ENCODE assay signal across 1 cellular context in the genomic region with DNA sequence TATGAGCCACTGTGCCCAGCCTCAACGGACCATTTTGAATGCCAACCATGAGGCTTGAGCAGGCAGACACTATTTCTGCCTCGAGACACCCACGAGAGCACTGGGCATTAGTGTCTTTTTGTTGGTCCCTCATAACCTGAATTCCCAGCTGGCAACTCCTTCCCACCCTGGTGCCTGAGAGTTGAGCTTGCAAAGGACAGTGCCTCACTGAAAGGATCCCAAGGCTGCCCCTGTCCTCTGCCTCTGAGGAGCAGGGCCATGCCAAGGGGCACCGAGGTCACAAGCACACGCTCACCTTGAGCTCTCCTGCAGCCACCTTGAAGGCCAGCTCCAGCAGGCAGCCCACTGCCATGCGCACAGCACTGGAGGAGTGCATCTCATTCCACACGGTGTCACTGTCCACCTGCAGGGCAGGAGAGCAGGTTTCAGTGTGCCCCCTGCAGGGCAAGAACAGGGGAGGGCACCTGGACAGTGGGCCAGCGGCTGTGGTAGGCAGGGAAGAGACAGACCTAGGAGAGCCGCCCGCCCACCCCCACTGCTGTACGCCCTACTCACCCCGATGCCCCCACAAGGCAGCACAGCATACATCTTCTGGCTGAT.
A peak's percentile ranks its signal among the peaks of the same experiment; 100 is the strongest.
TF ChIP-seq lines count a peak whose summit lies in the region.

No MANE protein-coding gene starts in this region.

TF ChIP-seq in HepG2, 621 proteins besides CTCF, POLR2A, EP300 and RAD21 (continued from another document and continues in another):
- TF ChIP-seq, protein P1, sequence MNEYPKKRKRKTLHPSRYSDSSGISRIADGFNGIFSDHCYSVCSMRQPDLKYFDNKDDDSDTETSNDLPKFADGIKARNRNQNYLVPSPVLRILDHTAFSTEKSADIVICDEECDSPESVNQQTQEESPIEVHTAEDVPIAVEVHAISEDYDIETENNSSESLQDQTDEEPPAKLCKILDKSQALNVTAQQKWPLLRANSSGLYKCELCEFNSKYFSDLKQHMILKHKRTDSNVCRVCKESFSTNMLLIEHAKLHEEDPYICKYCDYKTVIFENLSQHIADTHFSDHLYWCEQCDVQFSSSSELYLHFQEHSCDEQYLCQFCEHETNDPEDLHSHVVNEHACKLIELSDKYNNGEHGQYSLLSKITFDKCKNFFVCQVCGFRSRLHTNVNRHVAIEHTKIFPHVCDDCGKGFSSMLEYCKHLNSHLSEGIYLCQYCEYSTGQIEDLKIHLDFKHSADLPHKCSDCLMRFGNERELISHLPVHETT (CRISPR knock-in tag; conservative IDR thresholded peaks at IDR 0.05), result no peak
- no peak for TF ChIP-seq ZNF713 (CRISPR knock-in tag; IDR thresholded peaks at IDR 0.05)
- no peak for TF ChIP-seq ZFP90 (CRISPR knock-in tag; IDR thresholded peaks at IDR 0.05; ENCODE audit: borderline replicate concordance)
- no peak for TF ChIP-seq ZNF724P (CRISPR knock-in tag; IDR thresholded peaks at IDR 0.05; ENCODE audit: borderline replicate concordance)
- no peak for TF ChIP-seq PITX1 (CRISPR knock-in tag; IDR thresholded peaks at IDR 0.05)
- no peak for TF ChIP-seq HNRNPK (IDR thresholded peaks at IDR 0.05; ENCODE audit: low read depth, low read length, poor library complexity, severe bottlenecking)
- TF ChIP-seq ZNF792 (CRISPR knock-in tag; IDR thresholded peaks at IDR 0.05), result peak; percentile 59; the same call in 1 of the 2 replicates
- no peak for TF ChIP-seq GTF3A (CRISPR knock-in tag; conservative IDR thresholded peaks at IDR 0.05)
- TF ChIP-seq, protein P2, sequence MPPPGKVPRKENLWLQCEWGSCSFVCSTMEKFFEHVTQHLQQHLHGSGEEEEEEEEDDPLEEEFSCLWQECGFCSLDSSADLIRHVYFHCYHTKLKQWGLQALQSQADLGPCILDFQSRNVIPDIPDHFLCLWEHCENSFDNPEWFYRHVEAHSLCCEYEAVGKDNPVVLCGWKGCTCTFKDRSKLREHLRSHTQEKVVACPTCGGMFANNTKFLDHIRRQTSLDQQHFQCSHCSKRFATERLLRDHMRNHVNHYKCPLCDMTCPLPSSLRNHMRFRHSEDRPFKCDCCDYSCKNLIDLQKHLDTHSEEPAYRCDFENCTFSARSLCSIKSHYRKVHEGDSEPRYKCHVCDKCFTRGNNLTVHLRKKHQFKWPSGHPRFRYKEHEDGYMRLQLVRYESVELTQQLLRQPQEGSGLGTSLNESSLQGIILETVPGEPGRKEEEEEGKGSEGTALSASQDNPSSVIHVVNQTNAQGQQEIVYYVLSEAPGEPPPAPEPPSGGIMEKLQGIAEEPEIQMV (CRISPR knock-in tag; IDR thresholded peaks at IDR 0.05; ENCODE audit: low read depth), result no peak
- TF ChIP-seq, protein P3, sequence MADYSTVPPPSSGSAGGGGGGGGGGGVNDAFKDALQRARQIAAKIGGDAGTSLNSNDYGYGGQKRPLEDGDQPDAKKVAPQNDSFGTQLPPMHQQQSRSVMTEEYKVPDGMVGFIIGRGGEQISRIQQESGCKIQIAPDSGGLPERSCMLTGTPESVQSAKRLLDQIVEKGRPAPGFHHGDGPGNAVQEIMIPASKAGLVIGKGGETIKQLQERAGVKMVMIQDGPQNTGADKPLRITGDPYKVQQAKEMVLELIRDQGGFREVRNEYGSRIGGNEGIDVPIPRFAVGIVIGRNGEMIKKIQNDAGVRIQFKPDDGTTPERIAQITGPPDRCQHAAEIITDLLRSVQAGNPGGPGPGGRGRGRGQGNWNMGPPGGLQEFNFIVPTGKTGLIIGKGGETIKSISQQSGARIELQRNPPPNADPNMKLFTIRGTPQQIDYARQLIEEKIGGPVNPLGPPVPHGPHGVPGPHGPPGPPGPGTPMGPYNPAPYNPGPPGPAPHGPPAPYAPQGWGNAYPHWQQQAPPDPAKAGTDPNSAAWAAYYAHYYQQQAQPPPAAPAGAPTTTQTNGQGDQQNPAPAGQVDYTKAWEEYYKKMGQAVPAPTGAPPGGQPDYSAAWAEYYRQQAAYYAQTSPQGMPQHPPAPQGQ (CRISPR knock-in tag; IDR thresholded peaks at IDR 0.05; ENCODE audit: borderline replicate concordance), result no peak
- peak; percentile 95 for TF ChIP-seq HNRNPL (IDR thresholded peaks at IDR 0.05; ENCODE audit: low read depth, low read length)
- TF ChIP-seq SNAPC2 (CRISPR knock-in tag; IDR thresholded peaks at IDR 0.05), result no peak
- TF ChIP-seq NR2F2 (IDR thresholded peaks at IDR 0.05; ENCODE audit: borderline replicate concordance, low read depth), result no peak
- TF ChIP-seq ZSCAN22 (CRISPR knock-in tag; IDR thresholded peaks at IDR 0.05), result no peak
- TF ChIP-seq SOX6 (IDR thresholded peaks at IDR 0.05), result no peak
- TF ChIP-seq SOX6 (CRISPR knock-in tag; IDR thresholded peaks at IDR 0.05), result peak; percentile 46; the same call in 1 of the 2 replicates
- TF ChIP-seq RXRB (CRISPR knock-in tag; IDR thresholded peaks at IDR 0.05; ENCODE audit: borderline replicate concordance), result no peak; the same call in 1 of the 2 replicates
- no peak for TF ChIP-seq TBX3 (IDR thresholded peaks at IDR 0.05; ENCODE audit: borderline replicate concordance)
- TF ChIP-seq SATB2 (CRISPR knock-in tag; IDR thresholded peaks at IDR 0.05), result no peak
- TF ChIP-seq ZBTB34 (CRISPR knock-in tag; IDR thresholded peaks at IDR 0.05), result no peak
- TF ChIP-seq SETDB1 (CRISPR knock-in tag; IDR thresholded peaks at IDR 0.05; ENCODE audit: borderline replicate concordance), result no peak
- no peak for TF ChIP-seq MED13 (CRISPR knock-in tag; IDR thresholded peaks at IDR 0.05)
- no peak; the same call in 1 of the 2 replicates for TF ChIP-seq PRMT3 (CRISPR knock-in tag; IDR thresholded peaks at IDR 0.05; ENCODE audit: borderline replicate concordance, low read depth)
- no peak for TF ChIP-seq ZNF616 (CRISPR knock-in tag; IDR thresholded peaks at IDR 0.05; ENCODE audit: low read depth)
- TF ChIP-seq MNT (IDR thresholded peaks at IDR 0.05), result no peak
- TF ChIP-seq ZNF777 (CRISPR knock-in tag; IDR thresholded peaks at IDR 0.05), result no peak
- no peak for TF ChIP-seq ZNF83 (CRISPR knock-in tag; IDR thresholded peaks at IDR 0.05; ENCODE audit: borderline replicate concordance)
- no peak for TF ChIP-seq HDAC1 (CRISPR knock-in tag; IDR thresholded peaks at IDR 0.05)
- no peak for TF ChIP-seq ZNF564 (CRISPR knock-in tag; IDR thresholded peaks at IDR 0.05)
- 0 out of 2 replicates have a peak, but pooled peaks have one; percentile 67 for TF ChIP-seq ZNF691 (CRISPR knock-in tag; IDR thresholded peaks at IDR 0.05; ENCODE audit: borderline replicate concordance, low read depth)
- no peak for TF ChIP-seq ZNF17 (CRISPR knock-in tag; IDR thresholded peaks at IDR 0.05)
- no peak for TF ChIP-seq IRX3 (CRISPR knock-in tag; IDR thresholded peaks at IDR 0.05; ENCODE audit: borderline replicate concordance, low read depth)
- no peak for TF ChIP-seq RERE (CRISPR knock-in tag; IDR thresholded peaks at IDR 0.05; ENCODE audit: low read depth)
- no peak for TF ChIP-seq ZNF333 (CRISPR knock-in tag; IDR thresholded peaks at IDR 0.05; ENCODE audit: borderline replicate concordance)
- TF ChIP-seq TRIM24 (CRISPR knock-in tag; IDR thresholded peaks at IDR 0.05), result 0 out of 2 replicates have a peak, but pooled peaks have one; percentile 33
- TF ChIP-seq, protein P4, sequence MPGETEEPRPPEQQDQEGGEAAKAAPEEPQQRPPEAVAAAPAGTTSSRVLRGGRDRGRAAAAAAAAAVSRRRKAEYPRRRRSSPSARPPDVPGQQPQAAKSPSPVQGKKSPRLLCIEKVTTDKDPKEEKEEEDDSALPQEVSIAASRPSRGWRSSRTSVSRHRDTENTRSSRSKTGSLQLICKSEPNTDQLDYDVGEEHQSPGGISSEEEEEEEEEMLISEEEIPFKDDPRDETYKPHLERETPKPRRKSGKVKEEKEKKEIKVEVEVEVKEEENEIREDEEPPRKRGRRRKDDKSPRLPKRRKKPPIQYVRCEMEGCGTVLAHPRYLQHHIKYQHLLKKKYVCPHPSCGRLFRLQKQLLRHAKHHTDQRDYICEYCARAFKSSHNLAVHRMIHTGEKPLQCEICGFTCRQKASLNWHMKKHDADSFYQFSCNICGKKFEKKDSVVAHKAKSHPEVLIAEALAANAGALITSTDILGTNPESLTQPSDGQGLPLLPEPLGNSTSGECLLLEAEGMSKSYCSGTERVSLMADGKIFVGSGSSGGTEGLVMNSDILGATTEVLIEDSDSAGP (CRISPR knock-in tag; IDR thresholded peaks at IDR 0.05; ENCODE audit: borderline replicate concordance), result peak; percentile 90
- no peak for TF ChIP-seq SP4 (CRISPR knock-in tag; IDR thresholded peaks at IDR 0.05)
- TF ChIP-seq RBAK (CRISPR knock-in tag; IDR thresholded peaks at IDR 0.05), result no peak
- TF ChIP-seq JUN (CRISPR knock-in tag; IDR thresholded peaks at IDR 0.05), result no peak
